In the genomic region with DNA sequence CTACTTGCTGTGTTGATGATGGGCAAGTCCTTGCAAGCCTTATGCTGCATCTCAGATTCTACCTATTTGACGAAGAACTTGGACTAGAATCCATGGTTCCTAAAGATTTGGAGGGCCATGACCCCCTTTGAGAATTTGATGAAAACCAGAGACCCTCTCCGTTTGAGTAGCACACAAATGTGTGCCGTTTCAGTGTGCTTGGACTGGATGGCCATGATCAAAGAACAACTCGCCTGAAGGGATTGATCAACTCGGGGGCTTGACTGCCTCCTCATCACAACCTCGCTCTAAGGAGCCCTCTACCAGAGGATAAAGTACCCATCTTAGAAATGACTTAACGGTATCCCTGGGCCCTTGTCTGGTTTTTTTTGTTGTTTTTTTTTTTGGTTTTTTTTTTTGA, we compare ENCODE assay signal across 2 cellular contexts.
TF ChIP-seq lines count a peak whose summit lies in the region.

No MANE protein-coding gene starts in this region.

TF ChIP-seq in GM12891, 5 proteins besides CTCF, POLR2A, EP300 and RAD21:
- TF ChIP-seq TAF1 (IDR thresholded peaks at IDR 0.05; ENCODE audit: low read depth, low read length) (no peak), POLR2AphosphoS5 (IDR thresholded peaks at IDR 0.05; ENCODE audit: low read depth, low read length) (0 out of 2 replicates have a peak, but pooled peaks have one; percentile 0)

TF ChIP-seq in GM12878, 131 proteins besides CTCF, POLR2A, EP300 and RAD21:
- TF ChIP-seq ZZZ3 (IDR thresholded peaks at IDR 0.05; ENCODE audit: control insufficient read depth, insufficient read length, low read depth) (no peak), CEBPB (IDR thresholded peaks at IDR 0.05; ENCODE audit: borderline replicate concordance in 1 of 2, low read depth in 2 of 2, low read length in 2 of 2) (no peak), NFXL1 (IDR thresholded peaks at IDR 0.05; ENCODE audit: borderline replicate concordance) (no peak), MTA3 (IDR thresholded peaks at IDR 0.05; ENCODE audit: borderline replicate concordance, low read length) (0 out of 2 replicates have a peak, but pooled peaks have one; percentile 1)
